Comparison of ENCODE assay signal across 15 cellular contexts in the genomic region with DNA sequence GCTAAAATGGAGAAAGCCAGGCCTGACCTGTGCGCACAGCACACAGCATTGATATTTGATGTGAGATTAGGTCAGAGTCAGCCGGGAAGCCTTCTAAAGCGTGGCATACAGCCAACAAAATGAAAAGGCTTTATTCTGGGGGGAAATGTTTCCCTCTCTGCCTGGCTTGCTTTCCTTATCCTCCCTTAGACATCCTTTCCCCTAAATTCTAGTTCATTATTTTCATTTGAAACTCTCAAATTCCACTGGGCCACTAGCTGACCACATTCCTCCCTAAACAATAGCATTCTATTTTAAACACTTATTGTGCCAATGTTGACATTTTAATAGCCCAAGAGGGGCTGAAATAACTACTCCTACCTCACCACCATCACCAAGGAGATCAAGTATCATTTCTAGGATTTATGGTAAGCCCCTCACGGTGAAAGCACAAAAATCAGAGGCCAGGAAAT. TPM values are rescaled to one million over a fixed set of nuclear protein-coding genes. Genes with fewer than 3 reads are reported as not detected.
A peak's percentile ranks its signal among the peaks of the same experiment; 100 is the strongest.
DNase-seq lines count a peak whose midpoint lies in the region; ATAC-seq and TF ChIP-seq lines count a peak whose summit lies in the region.
"Had no signal": no experiment of that assay in that cellular context is flagged by ENCODE, and none has a peak within 500 bp of the region (broad histone marks: within the 10 kb centered on the region; RNA-seq: fewer than 3 reads in every experiment).

No MANE protein-coding gene starts in this region.

- BruUV-seq in mammary epithelial cell (replicated peaks; lab: Mats Ljungman, UMichigan): no TSS peak

- H3K4me3 ChIP-seq in SJCRH30: no peak overlapping the region
- no peak overlapping the region for H3K4me3 ChIP-seq in right cardiac atrium (ENCODE audit: low read length)
- H3K4me3 ChIP-seq in thyroid gland (replicated peaks in 1 of 3): no peak overlapping the region
- no peak overlapping the region for H3K4me3 ChIP-seq in mammary epithelial cell (replicated peaks in 1 of 3; ENCODE audit: insufficient read depth in 1 of 3, low read depth in 2 of 3, low read length in 3 of 3)
- H3K4me3 ChIP-seq: PC-9, psoas muscle, thoracic aorta had no signal

- H3K27ac ChIP-seq in SJCRH30 (no peak overlapping the region), right cardiac atrium (ENCODE audit: low read length) (peak overlapping the region; percentile 70), thyroid gland (no peak overlapping the region), mammary epithelial cell (ENCODE audit: insufficient read depth, low read depth, low read length) (no peak overlapping the region)
- H3K27ac ChIP-seq: PC-9, psoas muscle, thoracic aorta had no signal

- no peaks in the 10 kb centered on the region for H3K36me3 ChIP-seq in SJCRH30
- H3K36me3 ChIP-seq in thyroid gland: no peaks in the 10 kb centered on the region
- no peaks in the 10 kb centered on the region for H3K36me3 ChIP-seq in mammary epithelial cell (ENCODE audit: insufficient read depth, low read length)
- H3K36me3 ChIP-seq: thoracic aorta had no signal

- H4K20me1 ChIP-seq in mammary epithelial cell (ENCODE audit: insufficient read depth, low read length): no peaks in the 10 kb centered on the region

- TF ChIP-seq CTCF in thyroid gland (IDR thresholded peaks at IDR 0.05): no peak
- TF ChIP-seq CTCF in mammary epithelial cell (conservative IDR thresholded peaks at IDR 0.05 in 1 of 2, IDR thresholded peaks at IDR 0.05 in 1 of 2; ENCODE audit: extremely low read depth in 1 of 2, insufficient read depth in 1 of 2, low read depth in 1 of 2, low read length in 2 of 2): no peak

- DNase-seq in NCI-H345 (lab: John Stamatoyannopoulos, UW): peak; percentile 32
- no peak for DNase-seq in NCI-H345 treated with DMSO at 0.1 percent for 48 hours (lab: John Stamatoyannopoulos, UW; ENCODE audit: unreplicated experiment)
- peak; percentile 30 to 72 for DNase-seq in SJCRH30
- DNase-seq in right cardiac atrium: peak in 1 of 3 donors; percentile 20
- DNase-seq in stromal cell of bone marrow (ENCODE audit: low read depth): peak; percentile 77
- DNase-seq in thyroid gland: no peak
- no peak for DNase-seq in mammary epithelial cell
- DNase-seq: activated CD4-positive, alpha-beta memory T cell treated with anti-CD3 and anti-CD28 coated beads, Interleukin-2, amount 10 ng/mL, durations not matched to agents 7 days and 5 days; activated naive CD4-positive, alpha-beta T cell; cortex of kidney; NCI-H1048; PC-9; psoas muscle had no signal

- no peak overlapping the region for H3K9ac ChIP-seq in mammary epithelial cell (ENCODE audit: insufficient read depth, low read length)

- no peaks in the 10 kb centered on the region for H3K9me3 ChIP-seq in SJCRH30 (replicated peaks)
- no peaks in the 10 kb centered on the region for H3K9me3 ChIP-seq in right cardiac atrium (ENCODE audit: control insufficient read depth, low read length)
- H3K9me3 ChIP-seq in thyroid gland: no peaks in the 10 kb centered on the region
- no peaks in the 10 kb centered on the region for H3K9me3 ChIP-seq in mammary epithelial cell (replicated peaks; ENCODE audit: insufficient read depth, low read length)
- H3K9me3 ChIP-seq: psoas muscle, thoracic aorta had no signal

- no peak overlapping the region for H2AFZ ChIP-seq in mammary epithelial cell (ENCODE audit: low read depth, low read length)
- H2AFZ ChIP-seq: PC-9 had no signal

- TF ChIP-seq POLR2A in thyroid gland (IDR thresholded peaks at IDR 0.05): no peak

- H3K27me3 ChIP-seq in SJCRH30: no peaks in the 10 kb centered on the region
- no peaks in the 10 kb centered on the region for H3K27me3 ChIP-seq in right cardiac atrium (ENCODE audit: control insufficient read depth, insufficient read depth)
- no peaks in the 10 kb centered on the region for H3K27me3 ChIP-seq in thyroid gland
- H3K27me3 ChIP-seq in mammary epithelial cell (ENCODE audit: insufficient read depth, low read length): no peaks in the 10 kb centered on the region

- H3K4me1 ChIP-seq in SJCRH30 (peaks cover 17% of the 10 kb centered on the region), right cardiac atrium (ENCODE audit: control insufficient read depth, insufficient read depth, low read length) (peaks cover 5% of the 10 kb centered on the region), thyroid gland (peaks cover 5 to 18% of the 10 kb centered on the region in 2 donors), mammary epithelial cell (ENCODE audit: insufficient read depth, low read length) (no peaks in the 10 kb centered on the region)

- no peaks in the 10 kb centered on the region for H3K79me2 ChIP-seq in mammary epithelial cell (ENCODE audit: insufficient read depth, low read length)

- CTCF ChIA-PET in mammary epithelial cell (lab: Charles Lee; ENCODE audit: low non-redundant PET): no interaction called here

- WGBS in right cardiac atrium: 45% methylated on average over 4 of the region's 4 CpGs
- WGBS in thyroid gland, 2 donors: 49 to 50% methylated on average over 4 of the region's 4 CpGs
- 47% methylated on average over 4 of the region's 4 CpGs for WGBS in mammary epithelial cell (ENCODE audit: low coverage, missing lambda C conversion rate)

- ATAC-seq in right cardiac atrium (peak; percentile 70 to 81), HG02588 (IDR thresholded peaks at IDR 0.05; ENCODE audit: unreplicated experiment) (no peak)
- ATAC-seq: psoas muscle had no signal

- in situ Hi-C loops in mammary epithelial cell (cut with MboI; ENCODE audit: low sequenced_read_pairs in 2 of 2): no loop called here

- H3K4me2 ChIP-seq in mammary epithelial cell (ENCODE audit: insufficient read depth, low read depth, low read length): no peak overlapping the region
- H3K4me2 ChIP-seq: PC-9 had no signal

- intact Hi-C loops in right cardiac atrium (cut with DNase I): no loop called here
- intact Hi-C loops in thyroid gland (cut with DNase I): no loop called here
- intact Hi-C loops in mammary epithelial cell (cut with micrococcal nuclease): no loop called here

- dilution Hi-C loops in mammary epithelial cell (cut with HindIII; ENCODE audit: low sequenced_read_pairs): no loop called here

RNA-seq across cellular contexts. Expression of a gene that starts 49.4 kb away (rescaled TPM):
- total RNA-seq in SJCRH30 (2014; rRNA removed; shearing (Covaris generic)): 1.2 and 1.4 TPM in 2 replicates
- 10 to 100 TPM; 10.2 to 27.3 (median 16.2) TPM for total RNA-seq in right cardiac atrium
- polyA plus RNA-seq in right cardiac atrium: 3.9 TPM
- 10 to 100 TPM; 11.4 to 80.4 (median 17.5) TPM for total RNA-seq in thyroid gland
- total RNA-seq in mammary epithelial cell: 10 to 100 TPM in 1 of 2 donors, 1 to 10 TPM in 1; 3.5 to 14.5 TPM
- 2.9 TPM for polyA plus RNA-seq in mammary epithelial cell
- polyA minus RNA-seq in mammary epithelial cell: 2.6 TPM

RNA-seq across cellular contexts. Expression of a gene that starts 49.4 kb away (rescaled TPM):
- total RNA-seq in SJCRH30 (2014; rRNA removed; shearing (Covaris generic)): 24.5 and 27.2 TPM in 2 replicates
- total RNA-seq in right cardiac atrium (10 to 100 TPM; 52.8 to 59.1 (median 57.1) TPM), thyroid gland (100 to 1,000 TPM in 2 of 4 donors, 10 to 100 TPM in 2; 70.1 to 159 (median 94.2) TPM), mammary epithelial cell (10 to 100 TPM; 55.1 to 88.7 TPM)
- polyA plus RNA-seq in right cardiac atrium (33.0 TPM), mammary epithelial cell (29.5 TPM)
- polyA minus RNA-seq in mammary epithelial cell: 16.1 TPM

Comparison
In these comparisons a context has a peak if more than half of its experiments do, and no peak if none do; other contexts are left out.
1. DNase-seq: peak in NCI-H345 (single experiment), SJCRH30 (2 of 2) and stromal cell of bone marrow (single experiment); none in NCI-H345 treated with DMSO at 0.1 percent for 48 hours (single experiment), thyroid gland (0 of 2) and mammary epithelial cell (single experiment).